Comparison of ENCODE assay signal across 18 cellular contexts in genomic region chr10:3992374-3993178, GRCh38.
DNase-seq lines count a peak whose midpoint lies in the region; ATAC-seq and TF ChIP-seq lines count a peak whose summit lies in the region.
"Had no signal": no experiment of that assay in that cellular context is flagged by ENCODE, and none has a peak within 500 bp of the region (broad histone marks: within the 10 kb centered on the region; RNA-seq: fewer than 3 reads in every experiment).

No MANE protein-coding gene starts in this region.

- H3K27me3 Mint-ChIP-seq in Caco-2 (ENCODE audit: insufficient read depth, unreplicated experiment), result no peaks in the 10 kb centered on the region
- H3K27me3 Mint-ChIP-seq in endodermal cell (ENCODE audit: insufficient read depth), result peaks cover 2% of the 10 kb centered on the region
- no peaks in the 10 kb centered on the region for H3K27me3 Mint-ChIP-seq in CD4-positive, alpha-beta memory T cell

- TF ChIP-seq CTCF in Caco-2 (IDR thresholded peaks at IDR 0.05; ENCODE audit: insufficient read depth in 1 of 2, low read depth in 1 of 2, low read length in 1 of 2, severe bottlenecking in 1 of 2, unreplicated experiment in 1 of 2), result no peak
- TF ChIP-seq CTCF in endodermal cell (conservative IDR thresholded peaks at IDR 0.05), result no peak

- no peak overlapping the region for H3K9ac ChIP-seq in endodermal cell (ENCODE audit: extremely low read depth, low read length, poor library complexity, severe bottlenecking)
- H3K9ac ChIP-seq: BLaER1 treated with 17β-estradiol and CSF1 and Interleukin-3, amounts not matched to agents 10 nM and 100 nM had no signal

- BruUV-seq in Caco-2 (replicated peaks; lab: Mats Ljungman, UMichigan), result no TSS peak

- H2AFZ ChIP-seq in neuron (ENCODE audit: low read depth, low read length), result peak overlapping the region; percentile 35

- CTCF ChIA-PET in Caco-2 (lab: Charles Lee), result interaction anchor here (0.5 kb wide), 1 partner anchor 279 kb away, joined by 3 read pairs; no protein-coding TSS in a partner anchor
- CTCF ChIA-PET in CD4-positive, alpha-beta memory T cell (lab: Charles Lee; ENCODE audit: partially characterized antibody), result no interaction called here

- H3K36me3 ChIP-seq in Caco-2 (ENCODE audit: control insufficient read depth, insufficient read depth, low read length) (no peaks in the 10 kb centered on the region), endodermal cell (ENCODE audit: control insufficient read depth, insufficient read depth, low read length) (no peaks in the 10 kb centered on the region), neuron (ENCODE audit: insufficient read depth, low read length) (no peaks in the 10 kb centered on the region)
- no peaks in the 10 kb centered on the region for H3K36me3 ChIP-seq in CD4-positive, alpha-beta memory T cell (ENCODE audit: insufficient read depth, low read length)
- H3K36me3 ChIP-seq: BLaER1 treated with 17β-estradiol and CSF1 and Interleukin-3, amounts not matched to agents 10 nM and 100 nM had no signal

- H3K36me3 Mint-ChIP-seq in Caco-2 (ENCODE audit: insufficient read depth, unreplicated experiment) (no peaks in the 10 kb centered on the region), endodermal cell (ENCODE audit: low read depth) (no peaks in the 10 kb centered on the region)
- H3K36me3 Mint-ChIP-seq in CD4-positive, alpha-beta memory T cell, result no peaks in the 10 kb centered on the region

- H3K27ac ChIP-seq in endodermal cell (ENCODE audit: low read depth, low read length), result peak overlapping the region; percentile 14
- H3K27ac ChIP-seq in CD4-positive, alpha-beta memory T cell (ENCODE audit: low read depth, low read length), result no peak overlapping the region
- H3K27ac ChIP-seq: BLaER1 treated with 17β-estradiol and CSF1 and Interleukin-3, amounts not matched to agents 10 nM and 100 nM had no signal

- H3K4me3 ChIP-seq in Caco-2 (ENCODE audit: low read depth, low read length) (no peak overlapping the region), endodermal cell (ENCODE audit: low read length) (no peak overlapping the region), neuron (ENCODE audit: low read length) (peak overlapping the region; percentile 14)
- no peak overlapping the region for H3K4me3 ChIP-seq in CD4-positive, alpha-beta memory T cell (ENCODE audit: low read length in 2 of 2)
- H3K4me3 ChIP-seq: BLaER1 treated with 17β-estradiol and CSF1 and Interleukin-3, amounts not matched to agents 10 nM and 100 nM; GM12878 had no signal

- H3K27ac Mint-ChIP-seq in Caco-2 (ENCODE audit: unreplicated experiment) (no peak overlapping the region), endodermal cell (no peak overlapping the region)
- H3K27ac Mint-ChIP-seq in CD4-positive, alpha-beta memory T cell, result no peak overlapping the region

- no peak for ATAC-seq in GM21737 (IDR thresholded peaks at IDR 0.05; ENCODE audit: unreplicated experiment)
- ATAC-seq in GM18867 (IDR thresholded peaks at IDR 0.05; ENCODE audit: unreplicated experiment), result no peak
- ATAC-seq: GM12878, HCT116 had no signal

- H3K4me1 Mint-ChIP-seq in Caco-2 (ENCODE audit: low read depth, unreplicated experiment) (peaks cover 10% of the 10 kb centered on the region), endodermal cell (peaks cover 4% of the 10 kb centered on the region)
- H3K4me1 Mint-ChIP-seq in CD4-positive, alpha-beta memory T cell, result peaks cover 10 to 13% (median 12%) of the 10 kb centered on the region in 4 donors

- intact Hi-C loops in Caco-2 (cut with micrococcal nuclease; ENCODE audit: unreplicated experiment), result no loop called here
- intact Hi-C loops in CD4-positive, alpha-beta memory T cell (cut with micrococcal nuclease), result no loop called here

- H3K4me1 ChIP-seq in Caco-2 (peaks cover 3% of the 10 kb centered on the region), endodermal cell (ENCODE audit: control insufficient read depth, insufficient read depth, low read length) (peaks cover 4% of the 10 kb centered on the region), neuron (ENCODE audit: insufficient read depth, low read length) (peaks cover 19% of the 10 kb centered on the region)
- no peaks in the 10 kb centered on the region for H3K4me1 ChIP-seq in CD4-positive, alpha-beta memory T cell (ENCODE audit: insufficient read depth, low read length)

- DNase-seq in Caco-2, result no peak
- DNase-seq in RPMI7951 (ENCODE audit: low read depth), result peak; percentile 43
- DNase-seq in endodermal cell, result no peak
- no peak for DNase-seq in CD4-positive, alpha-beta memory T cell
- DNase-seq in DMS153 treated with DMSO at 0.1 percent for 48 hours (lab: John Stamatoyannopoulos, UW; ENCODE audit: unreplicated experiment), result no peak
- DNase-seq: DMS53, KBM-7, NCI-H1092 treated with DMSO at 0.1 percent for 48 hours, NCI-H1694 treated with DMSO at 0.1 percent for 48 hours, NCI-H2171, NCI-H774, SIG-M5 had no signal

- H3K9me3 Mint-ChIP-seq in Caco-2 (ENCODE audit: unreplicated experiment), result no peaks in the 10 kb centered on the region
- no peaks in the 10 kb centered on the region for H3K9me3 Mint-ChIP-seq in endodermal cell
- H3K9me3 Mint-ChIP-seq in CD4-positive, alpha-beta memory T cell, result no peaks in the 10 kb centered on the region

- H3K27me3 ChIP-seq in Caco-2 (replicated peaks; ENCODE audit: control insufficient read depth, insufficient read depth, low read length) (no peaks in the 10 kb centered on the region), endodermal cell (ENCODE audit: control insufficient read depth, insufficient read depth, low read length, poor library complexity, severe bottlenecking) (no peaks in the 10 kb centered on the region), neuron (ENCODE audit: insufficient read depth, low read length) (no peaks in the 10 kb centered on the region)
- no peaks in the 10 kb centered on the region for H3K27me3 ChIP-seq in CD4-positive, alpha-beta memory T cell (ENCODE audit: insufficient read depth, low read length)
- H3K27me3 ChIP-seq: BLaER1 treated with 17β-estradiol and CSF1 and Interleukin-3, amounts not matched to agents 10 nM and 100 nM had no signal

- no peaks in the 10 kb centered on the region for H3K9me3 ChIP-seq in Caco-2
- H3K9me3 ChIP-seq in endodermal cell (ENCODE audit: control insufficient read depth, low read length), result no peaks in the 10 kb centered on the region
- no peaks in the 10 kb centered on the region for H3K9me3 ChIP-seq in neuron (ENCODE audit: low read length)
- no peaks in the 10 kb centered on the region for H3K9me3 ChIP-seq in CD4-positive, alpha-beta memory T cell (ENCODE audit: control insufficient read depth in 1 of 2, low read length in 2 of 2)

- H3K4me3 Mint-ChIP-seq in Caco-2 (ENCODE audit: unreplicated experiment) (peak overlapping the region; percentile 22), endodermal cell (no peak overlapping the region)
- H3K4me3 Mint-ChIP-seq in CD4-positive, alpha-beta memory T cell, result no peak overlapping the region

- WGBS in endodermal cell (ENCODE audit: insufficient coverage in 1 of 2, insufficient read length in 1 of 2), 2 experiments, result 79 to 90% methylated on average over 13 to 16 of the region's 16 CpGs

- POLR2A ChIA-PET in Caco-2 (lab: Charles Lee), result interaction anchor here (0.8 kb wide), 1 partner anchor 141 kb away, joined by 3 read pairs; no protein-coding TSS in a partner anchor
- POLR2A ChIA-PET in CD4-positive, alpha-beta memory T cell (lab: Charles Lee; ENCODE audit: partially characterized antibody), result no interaction called here
